In genomic region chr11:61864814-61865775, GRCh38 we compare ENCODE assay signal across 19 cellular contexts. TPM values are rescaled to one million over a fixed set of nuclear protein-coding genes. Genes with fewer than 3 reads are reported as not detected.
"Had no signal": no experiment of that assay in that cellular context is flagged by ENCODE, and none has a peak within 500 bp of the region (broad histone marks: within the 10 kb centered on the region; RNA-seq: fewer than 3 reads in every experiment).

No MANE protein-coding gene starts in this region.

- ATAC-seq: activated CD4-positive, alpha-beta T cell treated with anti-CD3 and anti-CD28 coated beads for 36 hours; left lobe of liver; right lobe of liver; upper lobe of right lung had no signal

- H3K27me3 Mint-ChIP-seq: activated CD4-positive, alpha-beta memory T cell treated with anti-CD3 and anti-CD28 coated beads, Interleukin-2, amount 10 ng/mL, durations not matched to agents 7 days and 5 days; activated CD4-positive, alpha-beta T cell treated with anti-CD3 and anti-CD28 coated beads for 36 hours; activated T-cell treated with anti-CD3 and anti-CD28 coated beads, Interleukin-2, amount 50 U/mL, for 24 hours had no signal

- H3K9me3 ChIP-seq: ascending aorta, ovary, right lobe of liver, thoracic aorta, upper lobe of right lung had no signal

- H3K4me1 ChIP-seq: right lobe of liver, upper lobe of right lung had no signal

- H3K4me3 Mint-ChIP-seq: activated CD4-positive, alpha-beta memory T cell treated with anti-CD3 and anti-CD28 coated beads, Interleukin-2, amount 10 ng/mL, durations not matched to agents 7 days and 5 days; activated CD4-positive, alpha-beta T cell treated with anti-CD3 and anti-CD28 coated beads for 36 hours; activated naive CD4-positive, alpha-beta T cell treated with anti-CD3 and anti-CD28 coated beads for 36 hours; activated T-cell treated with anti-CD3 and anti-CD28 coated beads, Interleukin-2, amount 50 U/mL, for 24 hours; T-helper 2 cell treated with Interferon-gamma antibody and Interleukin-4, amounts not matched to agents 5 μg/mL and 100 μg/mL, for 36 hours had no signal

- H3K4me1 Mint-ChIP-seq: activated CD4-positive, alpha-beta memory T cell treated with anti-CD3 and anti-CD28 coated beads, Interleukin-2, amount 10 ng/mL, durations not matched to agents 7 days and 5 days; activated CD4-positive, alpha-beta T cell treated with anti-CD3 and anti-CD28 coated beads for 36 hours had no signal

- H3K36me3 ChIP-seq: ovary had no signal

- H3K9me3 Mint-ChIP-seq: activated CD4-positive, alpha-beta memory T cell treated with anti-CD3 and anti-CD28 coated beads, Interleukin-2, amount 10 ng/mL, durations not matched to agents 7 days and 5 days; activated naive CD4-positive, alpha-beta T cell treated with anti-CD3 and anti-CD28 coated beads for 36 hours; activated T-cell treated with anti-CD3 and anti-CD28 coated beads, Interleukin-2, amount 50 U/mL, for 24 hours; activated T-helper 2 cell treated with anti-CD3 and anti-CD28 coated beads, Interferon-gamma antibody, Interleukin-2, Interleukin-4, amounts not matched to agents 10 μg/mL and 5 μg/mL and 100 μg/mL, durations not matched to agents 14 hours and 24 hours and 36 hours; T-helper 2 cell treated with Interferon-gamma antibody and Interleukin-4, amounts not matched to agents 5 μg/mL and 100 μg/mL, for 36 hours had no signal

- H3K27me3 ChIP-seq: ascending aorta, ovary, right lobe of liver, upper lobe of right lung had no signal

- DNase-seq: activated CD4-positive, alpha-beta memory T cell treated with anti-CD3 and anti-CD28 coated beads, Interleukin-2, amount 10 ng/mL, durations not matched to agents 7 days and 5 days; activated CD4-positive, alpha-beta T cell treated with anti-CD3 and anti-CD28 coated beads for 36 hours; activated naive CD4-positive, alpha-beta T cell treated with anti-CD3 and anti-CD28 coated beads for 36 hours; activated T-cell treated with anti-CD3 and anti-CD28 coated beads, Interleukin-2, amount 50 U/mL, for 24 hours; cortex of kidney; head of caudate nucleus; kidney; midbrain; ovary; right lobe of liver; stimulated activated CD4-positive, alpha-beta T cell treated with anti-CD3 and anti-CD28 coated beads, Interleukin-4, amount 100 ng/mL, for 1 hour; upper lobe of right lung had no signal

- H3K27ac ChIP-seq: ascending aorta, ovary, right lobe of liver, thoracic aorta, upper lobe of right lung had no signal

- H3K27ac Mint-ChIP-seq: activated CD4-positive, alpha-beta memory T cell treated with anti-CD3 and anti-CD28 coated beads, Interleukin-2, amount 10 ng/mL, durations not matched to agents 7 days and 5 days; activated CD4-positive, alpha-beta T cell treated with anti-CD3 and anti-CD28 coated beads for 36 hours; activated naive CD4-positive, alpha-beta T cell treated with anti-CD3 and anti-CD28 coated beads for 36 hours; activated T-cell treated with anti-CD3 and anti-CD28 coated beads, Interleukin-2, amount 50 U/mL, for 24 hours; T-helper 2 cell treated with Interferon-gamma antibody and Interleukin-4, amounts not matched to agents 5 μg/mL and 100 μg/mL, for 36 hours had no signal

- H3K4me3 ChIP-seq: ascending aorta, lung, ovary, right lobe of liver, smooth muscle cell, thoracic aorta, upper lobe of right lung had no signal

RNA-seq across cellular contexts. Expression of gene RAB3IL1, which starts 52.3 kb away (rescaled TPM):
- total RNA-seq: activated CD4-positive, alpha-beta memory T cell treated with anti-CD3 and anti-CD28 coated beads, Interleukin-2, amount 10 ng/mL, durations not matched to agents 7 days and 5 days; activated T-helper 2 cell treated with anti-CD3 and anti-CD28 coated beads, Interferon-gamma antibody, Interleukin-2, Interleukin-4, amounts not matched to agents 10 μg/mL and 5 μg/mL and 100 μg/mL, durations not matched to agents 14 hours and 24 hours and 36 hours had no signal
